In the genomic region with DNA sequence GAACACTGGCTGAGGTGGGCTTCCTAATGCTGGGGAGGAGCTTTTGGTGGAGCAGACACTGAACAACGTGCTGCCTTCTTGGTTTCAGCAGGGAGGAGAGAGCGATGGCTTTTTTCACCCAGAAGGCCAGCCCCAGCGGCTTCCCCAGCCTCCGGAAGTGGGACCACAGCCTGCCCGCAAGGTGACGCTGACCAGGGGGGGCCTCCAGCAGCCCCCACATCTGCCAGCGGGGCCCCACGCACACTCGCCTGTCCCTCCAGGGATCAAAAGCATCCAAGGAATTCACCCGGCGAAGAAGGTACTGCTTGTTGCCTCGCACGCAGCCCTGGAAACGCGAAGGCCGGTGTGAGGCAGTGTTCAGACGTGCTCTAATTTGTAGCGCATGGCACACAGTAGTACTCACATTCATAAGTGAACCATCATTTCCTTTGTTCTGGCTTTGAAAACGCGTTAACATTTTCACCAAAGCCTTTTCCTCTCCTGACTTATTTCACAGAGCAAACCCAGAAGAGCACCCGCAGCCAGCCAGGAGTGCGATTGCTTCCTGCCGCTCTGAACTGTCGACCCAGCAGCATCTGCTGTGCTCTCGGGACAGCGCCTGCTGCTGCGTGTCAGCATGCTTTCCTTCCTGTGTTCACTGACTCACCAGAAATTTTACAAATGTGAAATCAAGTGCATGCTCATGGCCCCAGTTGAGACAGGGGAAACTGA, we compare ENCODE assay signal across 9 cellular contexts.
DNase-seq lines count a peak whose midpoint lies in the region; ATAC-seq lines count a peak whose summit lies in the region.
"Had no signal": no experiment of that assay in that cellular context is flagged by ENCODE, and none has a peak within 500 bp of the region (broad histone marks: within the 10 kb centered on the region; RNA-seq: fewer than 3 reads in every experiment).

No MANE protein-coding gene starts in this region.

- no peaks in the 10 kb centered on the region for H3K27me3 ChIP-seq in rectal smooth muscle tissue (ENCODE audit: control insufficient read depth, insufficient read depth, low read length)

- no peak overlapping the region for H3K9ac ChIP-seq in rectal smooth muscle tissue (ENCODE audit: low read length)

- DNase-seq in Ammon's horn (ENCODE audit: low spot score) (peak; percentile 40), caudate nucleus (lab: John Stamatoyannopoulos, UW) (no peak), NCI-H510A (lab: John Stamatoyannopoulos, UW) (no peak), LoVo (ENCODE audit: low spot score) (no peak), NCI-H510A treated with DMSO at 0.1 percent for 48 hours (lab: John Stamatoyannopoulos, UW) (no peak)
- peak; percentile 71 for DNase-seq in T-helper 2 cell treated with Interferon-gamma antibody and Interleukin-4, amounts not matched to agents 5 μg/mL and 100 μg/mL, for 36 hours (ENCODE audit: low spot score)

- H3K4me1 ChIP-seq in rectal smooth muscle tissue (ENCODE audit: control insufficient read depth, insufficient read depth, low read length) = no peaks in the 10 kb centered on the region

- peak; percentile 64 for ATAC-seq in GM21825 (IDR thresholded peaks at IDR 0.05; ENCODE audit: unreplicated experiment)

- H3K9me3 Mint-ChIP-seq in T-helper 2 cell treated with Interferon-gamma antibody and Interleukin-4, amounts not matched to agents 5 μg/mL and 100 μg/mL, for 36 hours = no peaks in the 10 kb centered on the region

- H3K27ac Mint-ChIP-seq in T-helper 2 cell treated with Interferon-gamma antibody and Interleukin-4, amounts not matched to agents 5 μg/mL and 100 μg/mL, for 36 hours = peak overlapping the region; percentile 98

- H3K36me3 ChIP-seq in rectal smooth muscle tissue (ENCODE audit: control insufficient read depth, insufficient read depth, low read length) = peaks cover 26% of the 10 kb centered on the region

- H3K27me3 Mint-ChIP-seq in T-helper 2 cell treated with Interferon-gamma antibody and Interleukin-4, amounts not matched to agents 5 μg/mL and 100 μg/mL, for 36 hours (ENCODE audit: low read depth) = no peaks in the 10 kb centered on the region

- H3K4me1 Mint-ChIP-seq in T-helper 2 cell treated with Interferon-gamma antibody and Interleukin-4, amounts not matched to agents 5 μg/mL and 100 μg/mL, for 36 hours (ENCODE audit: low read depth) = peaks cover 61% of the 10 kb centered on the region

- H3K4me3 Mint-ChIP-seq in T-helper 2 cell treated with Interferon-gamma antibody and Interleukin-4, amounts not matched to agents 5 μg/mL and 100 μg/mL, for 36 hours = peak overlapping the region; percentile 83

- H3K27ac ChIP-seq in caudate nucleus (ENCODE audit: low read depth, low read length) = peak overlapping the region; percentile 41
- peak overlapping the region; percentile 0 for H3K27ac ChIP-seq in rectal smooth muscle tissue (ENCODE audit: low read depth, low read length)
- H3K27ac ChIP-seq: C4-2B had no signal

- peaks cover 52% of the 10 kb centered on the region for H3K36me3 Mint-ChIP-seq in T-helper 2 cell treated with Interferon-gamma antibody and Interleukin-4, amounts not matched to agents 5 μg/mL and 100 μg/mL, for 36 hours (ENCODE audit: low read depth)

- no peak overlapping the region for H3K4me3 ChIP-seq in rectal smooth muscle tissue (ENCODE audit: low read length)

Comparison
In these comparisons a context has a peak if more than half of its experiments do, and no peak if none do; other contexts are left out.
1. DNase-seq: peak in Ammon's horn (single experiment) and T-helper 2 cell treated with Interferon-gamma antibody and Interleukin-4, amounts not matched to agents 5 μg/mL and 100 μg/mL, for 36 hours (single experiment); none in caudate nucleus (0 of 61), NCI-H510A (single experiment), LoVo (single experiment) and NCI-H510A treated with DMSO at 0.1 percent for 48 hours (single experiment).